20 cellular contexts compared by ENCODE assay signal in genomic region chr10:124523886-124524285, GRCh38.
DNase-seq lines count a peak whose midpoint lies in the region; ATAC-seq and TF ChIP-seq lines count a peak whose summit lies in the region.
"Had no signal": no experiment of that assay in that cellular context is flagged by ENCODE, and none has a peak within 500 bp of the region (broad histone marks: within the 10 kb centered on the region; RNA-seq: fewer than 3 reads in every experiment).

No MANE protein-coding gene starts in this region.

- H3K4me1 ChIP-seq in muscle layer of duodenum (ENCODE audit: control insufficient read depth in 1 of 2, insufficient read depth in 2 of 2, low read length in 2 of 2): peaks cover 12 to 27% of the 10 kb centered on the region in 2 donors
- H3K4me1 ChIP-seq in upper lobe of left lung: peaks cover 14 to 18% (median 17%) of the 10 kb centered on the region in 4 donors
- peaks cover 0 to 30% (median 3%) of the 10 kb centered on the region in 4 donors for H3K4me1 ChIP-seq in Peyer's patch

- TF ChIP-seq CTCF in chondrocyte (IDR thresholded peaks at IDR 0.05) (no peak), upper lobe of left lung (IDR thresholded peaks at IDR 0.05) (no peak), Peyer's patch (IDR thresholded peaks at IDR 0.05) (no peak)

- H3K27me3 Mint-ChIP-seq in chondrocyte (ENCODE audit: low read depth): no peaks in the 10 kb centered on the region
- H3K27me3 Mint-ChIP-seq: activated naive CD8-positive, alpha-beta T cell; activated T-cell treated with anti-CD3 and anti-CD28 coated beads, Interleukin-2, amount 50 U/mL, for 24 hours had no signal

- no peaks in the 10 kb centered on the region for H3K36me3 Mint-ChIP-seq in chondrocyte (ENCODE audit: low read depth)
- H3K36me3 Mint-ChIP-seq: activated naive CD8-positive, alpha-beta T cell had no signal

- TF ChIP-seq POLR2A in upper lobe of left lung (IDR thresholded peaks at IDR 0.05): no peak
- no peak for TF ChIP-seq POLR2A in Peyer's patch (IDR thresholded peaks at IDR 0.05)

- peak overlapping the region; percentile 54 for H3K27ac Mint-ChIP-seq in chondrocyte (ENCODE audit: unreplicated experiment)
- H3K27ac Mint-ChIP-seq: activated naive CD8-positive, alpha-beta T cell; activated T-cell treated with anti-CD3 and anti-CD28 coated beads, Interleukin-2, amount 50 U/mL, for 24 hours; CD8-positive, alpha-beta T cell; mesothelial cell of epicardium had no signal

- DNase-seq in MV-4-11 (lab: John Stamatoyannopoulos, UW) (peak; percentile 44), chondrocyte (ENCODE audit: low spot score) (no peak), upper lobe of left lung (no peak), Ammon's horn (ENCODE audit: low spot score) (no peak), Peyer's patch (no peak)
- DNase-seq: activated CD4-positive, alpha-beta T cell treated with anti-CD3 and anti-CD28 coated beads, Interleukin-2, amount 50 U/mL, for 4 hours; activated T-cell treated with anti-CD3 and anti-CD28 coated beads, Interleukin-2, amount 50 U/mL, for 24 hours; CD8-positive, alpha-beta T cell; central memory CD4-positive, alpha-beta T cell; immature natural killer cell; NCI-H1417 treated with DMSO at 0.1 percent for 48 hours; NCI-H510A; OCI-M1; SK-N-SH; stimulated activated naive CD4-positive, alpha-beta T cell treated with Interleukin-2 at 50 U/mL for 16 hours had no signal

- H3K4me1 Mint-ChIP-seq in chondrocyte (ENCODE audit: low read depth): peaks cover 13% of the 10 kb centered on the region
- H3K4me1 Mint-ChIP-seq: immature natural killer cell had no signal

- peak overlapping the region in 1 of 2 donors; percentile 46 for H3K4me3 ChIP-seq in muscle layer of duodenum (ENCODE audit: low read depth in 1 of 2, low read length in 2 of 2)
- H3K4me3 ChIP-seq in upper lobe of left lung: no peak overlapping the region
- H3K4me3 ChIP-seq in Peyer's patch: no peak overlapping the region
- H3K4me3 ChIP-seq: K562 had no signal

- WGBS in upper lobe of left lung, 2 donors: 67 to 68% methylated on average over 5 of the region's 5 CpGs

- H3K27ac ChIP-seq in muscle layer of duodenum (ENCODE audit: low read length) (peak overlapping the region; percentile 45), upper lobe of left lung (peak overlapping the region; percentile 46 to 79 (median 66)), Peyer's patch (peak overlapping the region in 2 of 4 donors; percentile 26 to 42)

- H3K9me3 Mint-ChIP-seq in chondrocyte (ENCODE audit: low read depth): no peaks in the 10 kb centered on the region
- H3K9me3 Mint-ChIP-seq: activated T-cell treated with anti-CD3 and anti-CD28 coated beads, Interleukin-2, amount 50 U/mL, for 24 hours; CD8-positive, alpha-beta T cell; immature natural killer cell; mesothelial cell of epicardium had no signal

- H3K36me3 ChIP-seq in muscle layer of duodenum (ENCODE audit: control insufficient read depth in 1 of 2, insufficient read depth in 2 of 2, low read length in 2 of 2) (no peaks in the 10 kb centered on the region), upper lobe of left lung (no peaks in the 10 kb centered on the region), Peyer's patch (no peaks in the 10 kb centered on the region)

- H3K27me3 ChIP-seq in muscle layer of duodenum (ENCODE audit: low read depth, low read length) (no peaks in the 10 kb centered on the region), upper lobe of left lung (no peaks in the 10 kb centered on the region), Peyer's patch (no peaks in the 10 kb centered on the region)

- H3K9me3 ChIP-seq in muscle layer of duodenum (ENCODE audit: control insufficient read depth in 1 of 2, low read length in 2 of 2) (no peaks in the 10 kb centered on the region), upper lobe of left lung (no peaks in the 10 kb centered on the region), Peyer's patch (no peaks in the 10 kb centered on the region)
- H3K9me3 ChIP-seq: SK-N-SH had no signal

- H3K4me3 Mint-ChIP-seq in chondrocyte (ENCODE audit: unreplicated experiment): no peak overlapping the region
- H3K4me3 Mint-ChIP-seq: activated naive CD8-positive, alpha-beta T cell; activated T-cell treated with anti-CD3 and anti-CD28 coated beads, Interleukin-2, amount 50 U/mL, for 24 hours; CD8-positive, alpha-beta T cell; immature natural killer cell; mesothelial cell of epicardium had no signal

- TF ChIP-seq EP300 in upper lobe of left lung (IDR thresholded peaks at IDR 0.05): no peak

- no peak for ATAC-seq in upper lobe of left lung (ENCODE audit: low FRiP score in 2 of 2)
- ATAC-seq in HG02798 (IDR thresholded peaks at IDR 0.05; ENCODE audit: poor library complexity, unreplicated experiment): no peak
- ATAC-seq: CD8-positive, alpha-beta T cell; K562 had no signal
